In genomic region chr3:99808163-99808794, GRCh38 we compare ENCODE assay signal across 8 cellular contexts. TPM values are rescaled to one million over a fixed set of nuclear protein-coding genes. Genes with fewer than 3 reads are reported as not detected.
DNase-seq lines count a peak whose midpoint lies in the region; ATAC-seq and TF ChIP-seq lines count a peak whose summit lies in the region.

No MANE protein-coding gene starts in this region.

- peaks cover 9% of the 10 kb centered on the region for H3K9me3 ChIP-seq in A673 (ENCODE audit: low read depth, low read length, poor library complexity, severe bottlenecking)

- intact Hi-C loops in A673 (cut with micrococcal nuclease; ENCODE audit: unreplicated experiment), result loop anchor here (5.0 kb wide), 1 partner anchor 161 kb away; no protein-coding TSS in a partner anchor
- intact Hi-C loops in activated CD4-positive, alpha-beta memory T cell treated with anti-CD3 and anti-CD28 coated beads for 36 hours (cut with micrococcal nuclease), result loop anchor here (5.0 kb wide), 1 partner anchor 991 kb away; no protein-coding TSS in a partner anchor

- no peak overlapping the region for H3K27ac Mint-ChIP-seq in activated CD4-positive, alpha-beta memory T cell treated with anti-CD3 and anti-CD28 coated beads for 36 hours
- H3K27ac Mint-ChIP-seq in progenitor cell of endocrine pancreas, result no peak overlapping the region

- H3K27me3 Mint-ChIP-seq in activated CD4-positive, alpha-beta memory T cell treated with anti-CD3 and anti-CD28 coated beads for 36 hours, result no peaks in the 10 kb centered on the region
- peaks cover 5% of the 10 kb centered on the region for H3K27me3 Mint-ChIP-seq in progenitor cell of endocrine pancreas

- peaks cover 12% of the 10 kb centered on the region for H3K36me3 Mint-ChIP-seq in activated CD4-positive, alpha-beta memory T cell treated with anti-CD3 and anti-CD28 coated beads for 36 hours
- H3K36me3 Mint-ChIP-seq in progenitor cell of endocrine pancreas (ENCODE audit: insufficient read depth), result peaks cover 10% of the 10 kb centered on the region

- CTCF ChIA-PET in A673 (lab: Charles Lee), result interaction anchor here (0.6 to 1.2 kb wide), 2 partner anchors 19 to 601 kb away, joined by 3 to 4 read pairs; no protein-coding TSS in a partner anchor
- CTCF ChIA-PET in activated CD4-positive, alpha-beta memory T cell treated with anti-CD3 and anti-CD28 coated beads for 36 hours (lab: Charles Lee), result interaction anchor here (0.6 to 3.3 kb wide), 15 partner anchors 9 to 1315 kb away, joined by 3 to 20 read pairs (median 4); partner anchors contain the start of gene CMSS1

- no peaks in the 10 kb centered on the region for H3K36me3 ChIP-seq in A673 (ENCODE audit: insufficient read depth, low read length, poor library complexity, severe bottlenecking)

- H3K4me3 ChIP-seq in A673 (ENCODE audit: low read depth, low read length, poor library complexity, severe bottlenecking), result no peak overlapping the region

- DNase-seq in A673 (ENCODE audit: low spot score) (peak; percentile 76), GDM1 (lab: John Stamatoyannopoulos, UW) (peak; percentile 9), NCI-H460 (ENCODE audit: extremely low read depth, low read depth) (peak; percentile 57), globus pallidus (ENCODE audit: low spot score) (peak; percentile 34), progenitor cell of endocrine pancreas (ENCODE audit: low spot score, unreplicated experiment) (peak; percentile 43)
- peak; percentile 42 for DNase-seq in activated CD4-positive, alpha-beta memory T cell treated with anti-CD3 and anti-CD28 coated beads for 36 hours

- ATAC-seq in HG03039 (IDR thresholded peaks at IDR 0.05; ENCODE audit: unreplicated experiment) (peak; percentile 56), GM18517 (IDR thresholded peaks at IDR 0.05; ENCODE audit: unreplicated experiment) (no peak)

- H3K9me3 Mint-ChIP-seq in activated CD4-positive, alpha-beta memory T cell treated with anti-CD3 and anti-CD28 coated beads for 36 hours, result peaks cover 16% of the 10 kb centered on the region
- H3K9me3 Mint-ChIP-seq in progenitor cell of endocrine pancreas (ENCODE audit: low read depth), result peaks cover 14% of the 10 kb centered on the region

- H3K4me1 Mint-ChIP-seq in activated CD4-positive, alpha-beta memory T cell treated with anti-CD3 and anti-CD28 coated beads for 36 hours (ENCODE audit: low read depth), result no peaks in the 10 kb centered on the region
- H3K4me1 Mint-ChIP-seq in progenitor cell of endocrine pancreas (ENCODE audit: low read depth), result no peaks in the 10 kb centered on the region

- H3K27ac ChIP-seq in A673 (ENCODE audit: low read depth, low read length, poor library complexity, severe bottlenecking), result no peak overlapping the region

- BruUV-seq in A673 (replicated peaks; lab: Mats Ljungman, UMichigan), result no TSS peak

- no peaks in the 10 kb centered on the region for H3K27me3 ChIP-seq in A673 (replicated peaks; ENCODE audit: insufficient read depth, low read depth, low read length, poor library complexity)

- no peaks in the 10 kb centered on the region for H3K4me1 ChIP-seq in A673 (ENCODE audit: insufficient read depth, low read length, poor library complexity, severe bottlenecking)

- H3K4me3 Mint-ChIP-seq in activated CD4-positive, alpha-beta memory T cell treated with anti-CD3 and anti-CD28 coated beads for 36 hours, result no peak overlapping the region
- no peak overlapping the region for H3K4me3 Mint-ChIP-seq in progenitor cell of endocrine pancreas (ENCODE audit: low read depth)

- POLR2A ChIA-PET in A673 (lab: Charles Lee; ENCODE audit: low non-redundant PET), result no interaction called here
- POLR2A ChIA-PET in activated CD4-positive, alpha-beta memory T cell treated with anti-CD3 and anti-CD28 coated beads for 36 hours (lab: Charles Lee), result no interaction called here

- peak; percentile 87 for TF ChIP-seq CTCF in A673 (conservative IDR thresholded peaks at IDR 0.05; ENCODE audit: low read depth, low read length)
- peak; percentile 79 for TF ChIP-seq CTCF in progenitor cell of endocrine pancreas (IDR thresholded peaks at IDR 0.05; ENCODE audit: unreplicated experiment)

RNA-seq across cellular contexts. Expression of gene CMSS1, which starts 9.4 kb away (rescaled TPM):
- 98.6 and 103 TPM in 2 replicates for total RNA-seq in A673 (2021)
- 69.5 and 77.8 TPM in 2 replicates for total RNA-seq in NCI-H460 (2014; rRNA removed; shearing (Covaris generic))
- 21.7 and 25.9 TPM in 2 replicates for polyA plus RNA-seq in NCI-H460 (2014; cell fraction: nucleus; rRNA removed)
- 10 to 100 TPM; 95.6 to 97.2 TPM for total RNA-seq in activated CD4-positive, alpha-beta memory T cell treated with anti-CD3 and anti-CD28 coated beads for 36 hours
- 35.7 and 43.5 TPM in 2 replicates for total RNA-seq in progenitor cell of endocrine pancreas

Comparison
In these comparisons a context has a peak if more than half of its experiments do, and no peak if none do; other contexts are left out.
1. DNase-seq: peak in every context shown above with its lines; median percentile 76 in A673; 57 in NCI-H460; 43 in progenitor cell of endocrine pancreas; 42 in activated CD4-positive, alpha-beta memory T cell treated with anti-CD3 and anti-CD28 coated beads for 36 hours; 34 in globus pallidus; 9 in GDM1.